Comparison of ENCODE assay signal across 1 cellular context in genomic region chr21:41726058-41726558, GRCh38.
A peak's percentile ranks its signal among the peaks of the same experiment; 100 is the strongest.
TF ChIP-seq lines count a peak whose summit lies in the region.

No MANE protein-coding gene starts in this region.

TF ChIP-seq in H1, 55 proteins besides CTCF, POLR2A, EP300 and RAD21:
- peak; percentile 77; the same call in 1 of the 2 replicates for TF ChIP-seq SUZ12 (IDR thresholded peaks at IDR 0.05; ENCODE audit: low read length)
- TF ChIP-seq HDAC6 (IDR thresholded peaks at IDR 0.05; ENCODE audit: low read depth, low read length), result no peak
- TF ChIP-seq EZH2 (IDR thresholded peaks at IDR 0.05; ENCODE audit: low read depth, low read length, severe bottlenecking), result peak; percentile 74
- no peak for TF ChIP-seq NRF1 (IDR thresholded peaks at IDR 0.05; ENCODE audit: low read depth, low read length)
- TF ChIP-seq SP2 (IDR thresholded peaks at IDR 0.05; ENCODE audit: low read length), result no peak
